19 cellular contexts compared by ENCODE assay signal in genomic region chr11:5366365-5366764, GRCh38. TPM values are rescaled to one million over a fixed set of nuclear protein-coding genes. Genes with fewer than 3 reads are reported as not detected.
"Had no signal": no experiment of that assay in that cellular context is flagged by ENCODE, and none has a peak within 500 bp of the region (broad histone marks: within the 10 kb centered on the region; RNA-seq: fewer than 3 reads in every experiment).

No MANE protein-coding gene starts in this region.

RNA-seq across cellular contexts. Expression of gene OR51B6, which starts 15.1 kb away (rescaled TPM):
- total RNA-seq: activated B cell treated with CpG ODN at 0.5 μM for 24 hours; activated CD8-positive, alpha-beta T cell treated with anti-CD3 and anti-CD28 coated beads for 36 hours; activated T-cell treated with anti-CD3 and anti-CD28 coated beads, Interleukin-2, amount 50 U/mL, for 4 hours; activated T-helper 17 cell treated with anti-CD3 and anti-CD28 coated beads, Interleukin-2, amount 50 U/mL, for 72 hours; bronchial epithelial cell; esophagus mucosa; glomerular endothelial cell; heart right ventricle; kidney epithelial cell; lower leg skin; naive thymus-derived CD4-positive, alpha-beta T cell; psoas muscle; sigmoid colon; smooth muscle cell; T-cell; T-helper 2 cell treated with Interferon-gamma antibody and Interleukin-4, amounts not matched to agents 100 ng/mL and 5 ng/mL, for 36 hours; uterus had no signal
- polyA plus RNA-seq: heart right ventricle; naive thymus-derived CD4-positive, alpha-beta T cell; neural cell; psoas muscle; sigmoid colon; smooth muscle cell; thymus had no signal

RNA-seq across cellular contexts. Expression of gene OR51M1, which starts 17.2 kb away (rescaled TPM):
- total RNA-seq: activated B cell treated with CpG ODN at 0.5 μM for 24 hours; activated CD8-positive, alpha-beta T cell treated with anti-CD3 and anti-CD28 coated beads for 36 hours; activated T-cell treated with anti-CD3 and anti-CD28 coated beads, Interleukin-2, amount 50 U/mL, for 4 hours; activated T-helper 17 cell treated with anti-CD3 and anti-CD28 coated beads, Interleukin-2, amount 50 U/mL, for 72 hours; bronchial epithelial cell; esophagus mucosa; glomerular endothelial cell; heart right ventricle; kidney epithelial cell; lower leg skin; naive thymus-derived CD4-positive, alpha-beta T cell; psoas muscle; sigmoid colon; smooth muscle cell; T-cell; T-helper 2 cell treated with Interferon-gamma antibody and Interleukin-4, amounts not matched to agents 100 ng/mL and 5 ng/mL, for 36 hours; uterus had no signal
- polyA plus RNA-seq: heart right ventricle; naive thymus-derived CD4-positive, alpha-beta T cell; neural cell; psoas muscle; smooth muscle cell had no signal

RNA-seq across cellular contexts. Expression of gene OR51B5, which starts 23.0 kb away (rescaled TPM):
- total RNA-seq: activated B cell treated with CpG ODN at 0.5 μM for 24 hours; activated CD8-positive, alpha-beta T cell treated with anti-CD3 and anti-CD28 coated beads for 36 hours; activated T-cell treated with anti-CD3 and anti-CD28 coated beads, Interleukin-2, amount 50 U/mL, for 4 hours; bronchial epithelial cell; esophagus mucosa; glomerular endothelial cell; kidney epithelial cell; lower leg skin; psoas muscle; T-helper 2 cell treated with Interferon-gamma antibody and Interleukin-4, amounts not matched to agents 100 ng/mL and 5 ng/mL, for 36 hours had no signal
- polyA plus RNA-seq: heart right ventricle; naive thymus-derived CD4-positive, alpha-beta T cell; neural cell; psoas muscle; sigmoid colon; smooth muscle cell had no signal

RNA-seq across cellular contexts. Expression of gene OR51B2, which starts 42.3 kb away (rescaled TPM):
- total RNA-seq: activated B cell treated with CpG ODN at 0.5 μM for 24 hours; activated CD8-positive, alpha-beta T cell treated with anti-CD3 and anti-CD28 coated beads for 36 hours; activated T-cell treated with anti-CD3 and anti-CD28 coated beads, Interleukin-2, amount 50 U/mL, for 4 hours; bronchial epithelial cell; esophagus mucosa; glomerular endothelial cell; heart right ventricle; kidney epithelial cell; lower leg skin; naive thymus-derived CD4-positive, alpha-beta T cell; psoas muscle; smooth muscle cell; T-cell; T-helper 2 cell treated with Interferon-gamma antibody and Interleukin-4, amounts not matched to agents 100 ng/mL and 5 ng/mL, for 36 hours had no signal
- polyA plus RNA-seq: heart right ventricle; naive thymus-derived CD4-positive, alpha-beta T cell; neural cell; psoas muscle; sigmoid colon; smooth muscle cell had no signal

RNA-seq across cellular contexts. Expression of gene OR51Q1, which starts 55.5 kb away (rescaled TPM):
- total RNA-seq: activated B cell treated with CpG ODN at 0.5 μM for 24 hours; activated CD8-positive, alpha-beta T cell treated with anti-CD3 and anti-CD28 coated beads for 36 hours; activated T-cell treated with anti-CD3 and anti-CD28 coated beads, Interleukin-2, amount 50 U/mL, for 4 hours; activated T-helper 17 cell treated with anti-CD3 and anti-CD28 coated beads, Interleukin-2, amount 50 U/mL, for 72 hours; bronchial epithelial cell; esophagus mucosa; glomerular endothelial cell; heart right ventricle; kidney epithelial cell; lower leg skin; naive thymus-derived CD4-positive, alpha-beta T cell; psoas muscle; sigmoid colon; smooth muscle cell; T-cell; T-helper 2 cell treated with Interferon-gamma antibody and Interleukin-4, amounts not matched to agents 100 ng/mL and 5 ng/mL, for 36 hours; uterus had no signal
- polyA plus RNA-seq: heart right ventricle; naive thymus-derived CD4-positive, alpha-beta T cell; neural cell; psoas muscle; sigmoid colon; smooth muscle cell; thymus had no signal
